26 cellular contexts compared by ENCODE assay signal in the genomic region with DNA sequence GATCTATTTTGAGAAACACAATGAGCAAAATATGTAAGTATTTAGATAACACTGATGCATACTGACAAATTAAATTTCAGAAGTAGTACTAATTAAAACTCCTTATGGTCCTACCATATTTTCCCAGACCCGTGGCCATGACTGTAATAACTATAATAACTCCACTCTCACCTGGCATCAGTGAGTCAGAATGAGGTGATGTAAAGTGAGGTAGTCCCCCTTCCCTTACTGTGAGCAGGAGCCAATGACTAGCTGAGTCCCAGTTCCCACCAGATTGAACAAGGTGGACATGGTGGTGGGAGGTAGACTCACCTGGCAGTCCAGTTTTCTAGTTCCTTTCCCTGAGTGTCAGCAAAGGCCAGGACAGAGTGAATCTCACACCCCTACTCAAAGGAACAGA.
"Had no signal": no experiment of that assay in that cellular context is flagged by ENCODE, and none has a peak within 500 bp of the region (broad histone marks: within the 10 kb centered on the region; RNA-seq: fewer than 3 reads in every experiment).

No MANE protein-coding gene starts in this region.

- H3K4me3 ChIP-seq: colonic mucosa, gastrocnemius medialis had no signal

- ATAC-seq: activated CD4-positive, alpha-beta T cell treated with anti-CD3 and anti-CD28 coated beads for 36 hours; activated CD8-positive, alpha-beta T cell treated with anti-CD3 and anti-CD28 coated beads for 36 hours; activated naive CD4-positive, alpha-beta T cell treated with anti-CD3 and anti-CD28 coated beads, Interleukin-2, amount 50 U/mL, for 72 hours; activated T-cell treated with anti-CD3 and anti-CD28 coated beads, Interleukin-2, amount 50 U/mL, for 4 hours; esophagus mucosa; gastrocnemius medialis had no signal

- FAIRE-seq: endothelial cell of umbilical vein had no signal

- H3K27ac Mint-ChIP-seq: activated CD4-positive, alpha-beta T cell treated with anti-CD3 and anti-CD28 coated beads for 36 hours; activated CD4-positive, alpha-beta T cell treated with anti-CD3 and anti-CD28 coated beads, Interleukin-2, amount 10 ng/mL, durations not matched to agents 24 days and 14 days; activated CD8-positive, alpha-beta T cell treated with anti-CD3 and anti-CD28 coated beads for 36 hours; activated naive CD4-positive, alpha-beta T cell treated with anti-CD3 and anti-CD28 coated beads, Interleukin-2, amount 10 ng/mL, durations not matched to agents 7 days and 5 days; activated naive CD4-positive, alpha-beta T cell treated with anti-CD3 and anti-CD28 coated beads, Interleukin-2, amount 50 U/mL, for 72 hours; activated T-helper 1 cell treated with anti-CD3 and anti-CD28 coated beads, Interleukin-12 subunit alpha, Interleukin-12 subunit beta, Interleukin-2, Interleukin-4 antibody, amounts not matched to agents 30 ng/mL and 10 ng/mL and 1 ng/mL, durations not matched to agents 14 hours and 24 hours and 36 hours; activated T-helper 2 cell treated with anti-CD3 and anti-CD28 coated beads, Interferon-gamma antibody, Interleukin-2, Interleukin-4, amounts not matched to agents 10 μg/mL and 5 μg/mL and 100 μg/mL, durations not matched to agents 14 hours and 24 hours and 36 hours had no signal

- H3K9me3 ChIP-seq: colonic mucosa, gastrocnemius medialis had no signal

- H3K36me3 ChIP-seq: brain microvascular endothelial cell, colonic mucosa, gastrocnemius medialis had no signal

- H3K27me3 ChIP-seq: brain microvascular endothelial cell, colonic mucosa, gastrocnemius medialis had no signal

- H3K27ac ChIP-seq: brain microvascular endothelial cell, colonic mucosa, gastrocnemius medialis had no signal

- H3K9me3 Mint-ChIP-seq: activated naive CD4-positive, alpha-beta T cell treated with anti-CD3 and anti-CD28 coated beads, Interleukin-2, amount 10 ng/mL, durations not matched to agents 7 days and 5 days; activated T-cell treated with anti-CD3 and anti-CD28 coated beads, Interleukin-2, amount 50 U/mL, for 4 hours; activated T-helper 1 cell treated with anti-CD3 and anti-CD28 coated beads, Interleukin-12 subunit alpha, Interleukin-12 subunit beta, Interleukin-2, Interleukin-4 antibody, amounts not matched to agents 30 ng/mL and 10 ng/mL and 1 ng/mL, durations not matched to agents 14 hours and 24 hours and 36 hours had no signal

- DNase-seq: activated CD4-positive, alpha-beta T cell treated with anti-CD3 and anti-CD28 coated beads for 36 hours; activated CD4-positive, alpha-beta T cell treated with anti-CD3 and anti-CD28 coated beads, Interleukin-2, amount 10 ng/mL, durations not matched to agents 24 days and 14 days; activated CD4-positive, alpha-beta T cell treated with anti-CD3 and anti-CD28 coated beads, Interleukin-2, amount 50 U/mL, for 4 hours; activated CD4-positive, CD25-positive, alpha-beta regulatory T cell; activated CD4-positive, CD25-positive, alpha-beta regulatory T cell treated with anti-CD3 and anti-CD28 coated beads, Interleukin-2, amount 50 U/mL, for 72 hours; activated CD8-positive, alpha-beta memory T cell treated with anti-CD3 and anti-CD28 coated beads for 24 hours; activated CD8-positive, alpha-beta T cell treated with anti-CD3 and anti-CD28 coated beads for 36 hours; activated gamma-delta T cell; activated naive CD4-positive, alpha-beta T cell; activated naive CD4-positive, alpha-beta T cell treated with anti-CD3 and anti-CD28 coated beads, Interleukin-2, amount 10 ng/mL, durations not matched to agents 7 days and 5 days; activated T-cell treated with anti-CD3 and anti-CD28 coated beads, Interleukin-2, amount 50 U/mL, for 4 hours; amniotic stem cell; anterior cingulate cortex; brain microvascular endothelial cell; caudate nucleus; colonic mucosa; effector CD8-positive, alpha-beta T cell; foreskin fibroblast; gastrocnemius medialis; glutamatergic neuron; T-helper 2 cell had no signal

- H3K27me3 Mint-ChIP-seq: activated CD4-positive, alpha-beta T cell treated with anti-CD3 and anti-CD28 coated beads for 36 hours; activated CD4-positive, alpha-beta T cell treated with anti-CD3 and anti-CD28 coated beads, Interleukin-2, amount 10 ng/mL, durations not matched to agents 24 days and 14 days; activated CD8-positive, alpha-beta T cell treated with anti-CD3 and anti-CD28 coated beads for 36 hours; activated naive CD4-positive, alpha-beta T cell treated with anti-CD3 and anti-CD28 coated beads, Interleukin-2, amount 10 ng/mL, durations not matched to agents 7 days and 5 days had no signal

- H3K36me3 Mint-ChIP-seq: activated naive CD4-positive, alpha-beta T cell treated with anti-CD3 and anti-CD28 coated beads, Interleukin-2, amount 10 ng/mL, durations not matched to agents 7 days and 5 days; activated naive CD4-positive, alpha-beta T cell treated with anti-CD3 and anti-CD28 coated beads, Interleukin-2, amount 50 U/mL, for 72 hours had no signal

- H3K4me3 Mint-ChIP-seq: activated CD4-positive, alpha-beta T cell treated with anti-CD3 and anti-CD28 coated beads for 36 hours; activated CD4-positive, alpha-beta T cell treated with anti-CD3 and anti-CD28 coated beads, Interleukin-2, amount 10 ng/mL, durations not matched to agents 24 days and 14 days; activated CD8-positive, alpha-beta T cell treated with anti-CD3 and anti-CD28 coated beads for 36 hours; activated naive CD4-positive, alpha-beta T cell treated with anti-CD3 and anti-CD28 coated beads, Interleukin-2, amount 10 ng/mL, durations not matched to agents 7 days and 5 days; activated T-cell treated with anti-CD3 and anti-CD28 coated beads, Interleukin-2, amount 50 U/mL, for 4 hours; activated T-helper 1 cell treated with anti-CD3 and anti-CD28 coated beads, Interleukin-12 subunit alpha, Interleukin-12 subunit beta, Interleukin-2, Interleukin-4 antibody, amounts not matched to agents 30 ng/mL and 10 ng/mL and 1 ng/mL, durations not matched to agents 14 hours and 24 hours and 36 hours had no signal

- H3K4me1 Mint-ChIP-seq: activated CD4-positive, alpha-beta T cell treated with anti-CD3 and anti-CD28 coated beads for 36 hours; activated CD4-positive, alpha-beta T cell treated with anti-CD3 and anti-CD28 coated beads, Interleukin-2, amount 10 ng/mL, durations not matched to agents 24 days and 14 days; activated naive CD4-positive, alpha-beta T cell treated with anti-CD3 and anti-CD28 coated beads, Interleukin-2, amount 10 ng/mL, durations not matched to agents 7 days and 5 days had no signal

- H3K4me1 ChIP-seq: colonic mucosa, gastrocnemius medialis had no signal
